12 cellular contexts compared by ENCODE assay signal in the genomic region with DNA sequence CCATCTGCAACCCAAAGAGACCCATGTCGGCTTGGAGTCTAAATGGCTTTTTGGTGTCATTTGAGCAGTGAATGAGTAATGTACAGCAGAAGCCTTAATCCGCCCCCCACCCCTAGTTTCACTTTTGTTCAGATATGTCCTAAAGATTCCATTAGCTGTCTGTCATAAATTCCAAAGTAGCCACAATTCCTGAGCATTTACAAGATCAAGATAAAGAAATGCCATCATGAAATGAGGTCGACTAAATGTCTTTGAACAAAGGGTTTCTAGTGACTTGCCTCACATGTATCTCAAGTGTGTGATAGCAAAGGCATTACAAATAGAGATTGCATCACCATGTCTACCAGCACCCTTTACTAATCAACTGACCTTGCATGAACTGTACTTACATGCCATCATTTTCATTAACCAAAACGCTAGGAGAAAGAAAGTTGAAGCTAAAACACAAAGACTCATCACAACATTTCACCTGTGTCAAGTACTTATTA.
DNase-seq lines count a peak whose midpoint lies in the region; ATAC-seq, FAIRE-seq and TF ChIP-seq lines count a peak whose summit lies in the region.
"Had no signal": no experiment of that assay in that cellular context is flagged by ENCODE, and none has a peak within 500 bp of the region (broad histone marks: within the 10 kb centered on the region; RNA-seq: fewer than 3 reads in every experiment).

No MANE protein-coding gene starts in this region.

- CTCF ChIA-PET in AG04449 (lab: Yijun Ruan, JAX) = interaction anchor here (1.1 to 2.0 kb wide), 5 partner anchors 11 to 20 kb away, joined by 3 to 9 read pairs (median 5); no protein-coding TSS in a partner anchor

- no peaks in the 10 kb centered on the region for H3K9me3 ChIP-seq in adrenal gland (replicated peaks in 1 of 3)
- H3K9me3 ChIP-seq in kidney (ENCODE audit: control insufficient read depth in 1 of 2, low read length in 2 of 2) = no peaks in the 10 kb centered on the region
- H3K9me3 ChIP-seq: sigmoid colon had no signal

- WGBS in adrenal gland, 4 donors = 34 to 41% (median 37%) methylated on average over 4 of the region's 4 CpGs

- H3K27ac ChIP-seq in adrenal gland (peak overlapping the region in 2 of 5 donors; percentile 14 to 37), kidney (ENCODE audit: low read depth in 2 of 2, low read length in 2 of 2) (peak overlapping the region; percentile 57 to 85)

- H3K9me3 Mint-ChIP-seq in HFFc6 = no peaks in the 10 kb centered on the region

- no peak for TF ChIP-seq POLR2A in adrenal gland (IDR thresholded peaks at IDR 0.05)

- no peak for ATAC-seq in activated CD4-positive, CD25-positive, alpha-beta regulatory T cell treated with anti-CD3 and anti-CD28 coated beads, Interleukin-2, amount 50 U/mL, for 24 hours
- ATAC-seq in GM19452 (IDR thresholded peaks at IDR 0.05; ENCODE audit: unreplicated experiment) = no peak
- ATAC-seq: esophagus mucosa had no signal

- peak overlapping the region; percentile 93 for H3K27ac Mint-ChIP-seq in HFFc6

- FAIRE-seq in kidney (lab: Jason Lieb, UNC) = no peak

- H3K4me1 ChIP-seq in adrenal gland (replicated peaks in 1 of 2) (peaks cover 17 to 43% of the 10 kb centered on the region in 2 donors), kidney (ENCODE audit: control insufficient read depth in 1 of 2, insufficient read depth in 1 of 2, low read depth in 1 of 2, low read length in 2 of 2) (peaks cover 23 to 54% of the 10 kb centered on the region in 2 donors)

- POLR2A ChIA-PET in AG04449 (lab: Yijun Ruan, JAX) = interaction anchor here (0.6 to 2.1 kb wide), 5 partner anchors 10 to 128 kb away, joined by 3 to 9 read pairs (median 3); a partner anchor contains a TSS

- DNase-seq in AG04449 (ENCODE audit: low read depth, low spot score) = peak; percentile 93
- peak; percentile 94 for DNase-seq in HFFc6
- DNase-seq in adrenal gland = peak in 4 of 7 donors; percentile 28 to 39 (median 34)
- DNase-seq in kidney = no peak
- DNase-seq in NCI-H2171 treated with DMSO at 0.1 percent for 48 hours (lab: John Stamatoyannopoulos, UW) = no peak
- no peak for DNase-seq in NCI-H510A (lab: John Stamatoyannopoulos, UW)
- DNase-seq: GF-D8, NCI-H2107, sigmoid colon had no signal

- H3K4me1 Mint-ChIP-seq in HFFc6 (ENCODE audit: low read depth) = peaks cover 70% of the 10 kb centered on the region

- intact Hi-C loops in adrenal gland (cut with DNase I) = no loop called here
- intact Hi-C loops in kidney (cut with DNase I) = loop anchor here (10.0 kb wide), 1 partner anchor 119 kb away; a partner anchor contains a TSS

- H3K4me3 ChIP-seq in AG04449 (ENCODE audit: low read depth, low read length) (no peak overlapping the region), adrenal gland (no peak overlapping the region), kidney (ENCODE audit: low read length in 2 of 2) (peak overlapping the region; percentile 7 to 84)
- H3K4me3 ChIP-seq: sigmoid colon had no signal

- no peaks in the 10 kb centered on the region for H3K27me3 ChIP-seq in adrenal gland
- H3K27me3 ChIP-seq: sigmoid colon had no signal

- H3K36me3 ChIP-seq in adrenal gland (replicated peaks in 1 of 2) (no peaks in the 10 kb centered on the region), kidney (ENCODE audit: control insufficient read depth in 1 of 2, insufficient read depth in 2 of 2, low read length in 2 of 2) (no peaks in the 10 kb centered on the region)
- H3K36me3 ChIP-seq: sigmoid colon had no signal

- no peaks in the 10 kb centered on the region for H3K27me3 Mint-ChIP-seq in HFFc6 (ENCODE audit: insufficient read depth)

- peak overlapping the region in 1 of 2 donors; percentile 81 for H3K9ac ChIP-seq in kidney (ENCODE audit: low read length in 2 of 2)

- peak overlapping the region; percentile 67 for H3K4me3 Mint-ChIP-seq in HFFc6

- TF ChIP-seq CTCF in AG04449 (IDR thresholded peaks at IDR 0.05; ENCODE audit: insufficient read depth, low read length, missing control alignments) (no peak), HFFc6 (IDR thresholded peaks at IDR 0.05) (no peak), adrenal gland (IDR thresholded peaks at IDR 0.05) (no peak), kidney (IDR thresholded peaks at IDR 0.05; ENCODE audit: borderline replicate concordance, extremely low read depth, insufficient read depth) (no peak)

- H3K36me3 Mint-ChIP-seq in HFFc6 (ENCODE audit: low read depth) = peaks cover 4% of the 10 kb centered on the region; the same call in 1 of the 2 replicates

Comparison
In these comparisons a context has a peak if more than half of its experiments do, and no peak if none do; other contexts are left out.
1. DNase-seq: peak in AG04449 (single experiment), HFFc6 (single experiment) and adrenal gland (4 of 7); none in kidney (single experiment), NCI-H2171 treated with DMSO at 0.1 percent for 48 hours (single experiment) and NCI-H510A (single experiment).
2. H3K4me3 ChIP-seq: peak in kidney (2 of 2); none in AG04449 (single experiment) and adrenal gland (0 of 4).